In genomic region chr11:86914836-86915519, GRCh38 we compare ENCODE assay signal across 21 cellular contexts. TPM values are rescaled to one million over a fixed set of nuclear protein-coding genes. Genes with fewer than 3 reads are reported as not detected.
DNase-seq lines count a peak whose midpoint lies in the region; ATAC-seq and TF ChIP-seq lines count a peak whose summit lies in the region.
"Had no signal": no experiment of that assay in that cellular context is flagged by ENCODE, and none has a peak within 500 bp of the region (broad histone marks: within the 10 kb centered on the region; RNA-seq: fewer than 3 reads in every experiment).

No MANE protein-coding gene starts in this region.

- H3K79me2 ChIP-seq in smooth muscle cell (ENCODE audit: low read depth) (no peaks in the 10 kb centered on the region), OCI-LY7 (ENCODE audit: insufficient read depth, low read depth, low read length) (no peaks in the 10 kb centered on the region)

- no peak for DNase-seq in left ventricle myocardium inferior
- no peak for DNase-seq in Right ventricle myocardium inferior (ENCODE audit: missing footprints)
- no peak for DNase-seq in SJSA1 (ENCODE audit: low read depth in 1 of 2, low spot score in 2 of 2)
- peak; percentile 34 for DNase-seq in left kidney (ENCODE audit: low read depth, low spot score)
- no peak for DNase-seq in smooth muscle cell (lab: John Stamatoyannopoulos, UW; ENCODE audit: unreplicated experiment)
- no peak for DNase-seq in OCI-LY7 (ENCODE audit: low spot score)
- no peak for DNase-seq in activated T-helper 2 cell treated with anti-CD3 and anti-CD28 coated beads, Interferon-gamma antibody, Interleukin-2, Interleukin-4, amounts not matched to agents 10 μg/mL and 5 μg/mL and 100 μg/mL, durations not matched to agents 14 hours and 24 hours and 36 hours (ENCODE audit: low spot score)
- DNase-seq: activated CD4-positive, alpha-beta T cell treated with anti-CD3 and anti-CD28 coated beads for 4 hours; activated gamma-delta T cell treated with Interleukin-2 at 50 U/mL for 16 hours; activated T-cell treated with anti-CD3 and anti-CD28 coated beads, Interleukin-2, amount 50 U/mL, for 24 hours; CD8-positive, alpha-beta T cell; KG1; naive thymus-derived CD4-positive, alpha-beta T cell; NCI-H146; NCI-H2107; NCI-H446; NCI-H774; ovary; spleen had no signal

- H3K4me3 Mint-ChIP-seq in activated T-helper 2 cell treated with anti-CD3 and anti-CD28 coated beads, Interferon-gamma antibody, Interleukin-2, Interleukin-4, amounts not matched to agents 10 μg/mL and 5 μg/mL and 100 μg/mL, durations not matched to agents 14 hours and 24 hours and 36 hours (ENCODE audit: low read depth) = no peak overlapping the region
- H3K4me3 Mint-ChIP-seq: activated T-cell treated with anti-CD3 and anti-CD28 coated beads, Interleukin-2, amount 50 U/mL, for 24 hours; CD8-positive, alpha-beta T cell; naive thymus-derived CD4-positive, alpha-beta T cell had no signal

- H4K20me1 ChIP-seq in smooth muscle cell (ENCODE audit: low read depth) = no peaks in the 10 kb centered on the region
- no peaks in the 10 kb centered on the region for H4K20me1 ChIP-seq in OCI-LY7 (ENCODE audit: insufficient read depth, low read length)

- no peak overlapping the region for H3K9ac ChIP-seq in smooth muscle cell (ENCODE audit: low read depth)

- H3K9me2 ChIP-seq in OCI-LY7 (ENCODE audit: insufficient read depth, low read length) = no peaks in the 10 kb centered on the region

- H3K36me3 ChIP-seq in left ventricle myocardium inferior (no peaks in the 10 kb centered on the region), SJSA1 (no peaks in the 10 kb centered on the region), smooth muscle cell (ENCODE audit: low read depth) (no peaks in the 10 kb centered on the region), OCI-LY7 (ENCODE audit: insufficient read depth, low read length) (no peaks in the 10 kb centered on the region)
- H3K36me3 ChIP-seq: ovary, spleen had no signal

- CTCF ChIA-PET in OCI-LY7 (lab: Charles Lee; ENCODE audit: unreplicated experiment) = no interaction called here

- WGBS in smooth muscle cell (ENCODE audit: low lambda C conversion rate) = 74% methylated on average over 6 of the region's 6 CpGs

- H3K27me3 ChIP-seq in left ventricle myocardium inferior (ENCODE audit: low read depth) (no peaks in the 10 kb centered on the region), SJSA1 (replicated peaks) (no peaks in the 10 kb centered on the region), smooth muscle cell (ENCODE audit: low read depth) (no peaks in the 10 kb centered on the region)
- H3K27me3 ChIP-seq: ovary, spleen, tibial nerve had no signal

- TF ChIP-seq CTCF in left ventricle myocardium inferior (IDR thresholded peaks at IDR 0.05; ENCODE audit: borderline replicate concordance) (no peak), smooth muscle cell (IDR thresholded peaks at IDR 0.05; ENCODE audit: borderline replicate concordance, insufficient read depth, poor library complexity, severe bottlenecking) (no peak), OCI-LY7 (conservative IDR thresholded peaks at IDR 0.05; ENCODE audit: low read length) (no peak)

- ATAC-seq in Right ventricle myocardium inferior (no peak), HG02678 (IDR thresholded peaks at IDR 0.05; ENCODE audit: unreplicated experiment) (no peak)
- ATAC-seq: CD8-positive, alpha-beta T cell; naive thymus-derived CD4-positive, alpha-beta T cell had no signal

- H3K4me1 ChIP-seq in left ventricle myocardium inferior (peaks cover 47% of the 10 kb centered on the region), SJSA1 (replicated peaks) (peaks cover 29% of the 10 kb centered on the region), smooth muscle cell (ENCODE audit: low read depth) (peaks cover 19% of the 10 kb centered on the region), OCI-LY7 (ENCODE audit: insufficient read depth, low read length, poor library complexity, severe bottlenecking) (no peaks in the 10 kb centered on the region)

- H3K36me3 Mint-ChIP-seq in activated T-helper 2 cell treated with anti-CD3 and anti-CD28 coated beads, Interferon-gamma antibody, Interleukin-2, Interleukin-4, amounts not matched to agents 10 μg/mL and 5 μg/mL and 100 μg/mL, durations not matched to agents 14 hours and 24 hours and 36 hours (ENCODE audit: low read depth) = no peaks in the 10 kb centered on the region
- H3K36me3 Mint-ChIP-seq: CD8-positive, alpha-beta T cell; naive thymus-derived CD4-positive, alpha-beta T cell had no signal

- H3K27ac Mint-ChIP-seq in activated T-helper 2 cell treated with anti-CD3 and anti-CD28 coated beads, Interferon-gamma antibody, Interleukin-2, Interleukin-4, amounts not matched to agents 10 μg/mL and 5 μg/mL and 100 μg/mL, durations not matched to agents 14 hours and 24 hours and 36 hours = no peak overlapping the region
- H3K27ac Mint-ChIP-seq: activated T-cell treated with anti-CD3 and anti-CD28 coated beads, Interleukin-2, amount 50 U/mL, for 24 hours; CD8-positive, alpha-beta T cell had no signal

- H3K4me2 ChIP-seq in smooth muscle cell (no peak overlapping the region), OCI-LY7 (ENCODE audit: low read length) (no peak overlapping the region)

- H3K9me3 ChIP-seq in left ventricle myocardium inferior (replicated peaks) (peaks cover 8% of the 10 kb centered on the region), SJSA1 (replicated peaks) (no peaks in the 10 kb centered on the region), smooth muscle cell (replicated peaks; ENCODE audit: low read depth) (no peaks in the 10 kb centered on the region), OCI-LY7 (ENCODE audit: low read length) (no peaks in the 10 kb centered on the region)
- H3K9me3 ChIP-seq: ovary had no signal

- POLR2A ChIA-PET in OCI-LY7 (lab: Charles Lee) = no interaction called here

- H2AFZ ChIP-seq in smooth muscle cell (ENCODE audit: low read depth) = peak overlapping the region; percentile 63
- no peak overlapping the region for H2AFZ ChIP-seq in OCI-LY7 (ENCODE audit: low read length)

- no peaks in the 10 kb centered on the region for H3K9me3 Mint-ChIP-seq in activated T-helper 2 cell treated with anti-CD3 and anti-CD28 coated beads, Interferon-gamma antibody, Interleukin-2, Interleukin-4, amounts not matched to agents 10 μg/mL and 5 μg/mL and 100 μg/mL, durations not matched to agents 14 hours and 24 hours and 36 hours
- H3K9me3 Mint-ChIP-seq: activated T-cell treated with anti-CD3 and anti-CD28 coated beads, Interleukin-2, amount 50 U/mL, for 24 hours had no signal

- H3K27ac ChIP-seq in left ventricle myocardium inferior (replicated peaks) (peak overlapping the region; percentile 83), SJSA1 (peak overlapping the region; percentile 49), smooth muscle cell (ENCODE audit: low read depth) (peak overlapping the region; percentile 15), OCI-LY7 (ENCODE audit: low read depth, low read length, poor library complexity, severe bottlenecking) (no peak overlapping the region)
- H3K27ac ChIP-seq: ovary had no signal

- H3K4me3 ChIP-seq in left ventricle myocardium inferior (no peak overlapping the region), SJSA1 (no peak overlapping the region), smooth muscle cell (no peak overlapping the region), OCI-LY7 (ENCODE audit: low read depth, low read length, poor library complexity, severe bottlenecking) (no peak overlapping the region)
- H3K4me3 ChIP-seq: ovary, spleen, tibial nerve had no signal

- BruUV-seq in OCI-LY7 (replicated peaks; lab: Mats Ljungman, UMichigan) = no TSS peak

- peaks cover 9% of the 10 kb centered on the region for H3K27me3 Mint-ChIP-seq in activated T-helper 2 cell treated with anti-CD3 and anti-CD28 coated beads, Interferon-gamma antibody, Interleukin-2, Interleukin-4, amounts not matched to agents 10 μg/mL and 5 μg/mL and 100 μg/mL, durations not matched to agents 14 hours and 24 hours and 36 hours (ENCODE audit: low read depth)

- no peaks in the 10 kb centered on the region for H3K4me1 Mint-ChIP-seq in activated T-helper 2 cell treated with anti-CD3 and anti-CD28 coated beads, Interferon-gamma antibody, Interleukin-2, Interleukin-4, amounts not matched to agents 10 μg/mL and 5 μg/mL and 100 μg/mL, durations not matched to agents 14 hours and 24 hours and 36 hours (ENCODE audit: low read depth)

- intact Hi-C loops in left ventricle myocardium inferior (cut with micrococcal nuclease) (loop anchor here (5.0 kb wide), 1 partner anchor 43 kb away; no protein-coding TSS in a partner anchor), Right ventricle myocardium inferior (cut with DNase I) (loop anchor here (10.0 kb wide), 1 partner anchor 310 kb away; no protein-coding TSS in a partner anchor), OCI-LY7 (cut with micrococcal nuclease; ENCODE audit: unreplicated experiment) (no loop called here)
- intact Hi-C loops in activated T-helper 2 cell treated with anti-CD3 and anti-CD28 coated beads, Interferon-gamma antibody, Interleukin-2, Interleukin-4, amounts not matched to agents 10 μg/mL and 5 μg/mL and 100 μg/mL, durations not matched to agents 14 hours and 24 hours and 36 hours (cut with micrococcal nuclease) = loop anchor here (5.0 kb wide), 1 partner anchor 458 kb away; no protein-coding TSS in a partner anchor

- H3F3A ChIP-seq in smooth muscle cell (ENCODE audit: low read depth) = peaks cover 4% of the 10 kb centered on the region

RNA-seq across cellular contexts. Expression of gene FZD4, which starts 40.2 kb away (rescaled TPM):
- total RNA-seq in left ventricle myocardium inferior (26.5 TPM), Right ventricle myocardium inferior (31.3 TPM), smooth muscle cell (5.8 and 6.6 TPM in 2 replicates), OCI-LY7 (2022) (0.06 and 0.17 TPM in 2 replicates)
- total RNA-seq in SJSA1 (2014; rRNA removed; shearing (Covaris generic)) = 0.91 and 1.6 TPM in 2 replicates
- 1.8 and 2.8 TPM in 2 replicates for polyA plus RNA-seq in smooth muscle cell
- 0.05 TPM in 1 of 2 replicates, not detected in the other for total RNA-seq in OCI-LY7 (2014; rRNA removed; shearing (Covaris generic))
- 0.11 and 0.16 TPM in 2 replicates for total RNA-seq in activated T-helper 2 cell treated with anti-CD3 and anti-CD28 coated beads, Interferon-gamma antibody, Interleukin-2, Interleukin-4, amounts not matched to agents 10 μg/mL and 5 μg/mL and 100 μg/mL, durations not matched to agents 14 hours and 24 hours and 36 hours
- total RNA-seq: naive thymus-derived CD4-positive, alpha-beta T cell had no signal
- polyA plus RNA-seq: naive thymus-derived CD4-positive, alpha-beta T cell had no signal
